ENCODE assay signal across 1 cellular context in genomic region chr19:49933643-49934042, GRCh38.
TF ChIP-seq lines count a peak whose summit lies in the region.

No MANE protein-coding gene starts in this region.

TF ChIP-seq in H1, 55 proteins besides CTCF, POLR2A, EP300 and RAD21:
- no peak for TF ChIP-seq SIRT6 (IDR thresholded peaks at IDR 0.05; ENCODE audit: low read length)
- TF ChIP-seq BACH1 (IDR thresholded peaks at IDR 0.05; ENCODE audit: low read length): no peak
- no peak for TF ChIP-seq POU5F1 (IDR thresholded peaks at IDR 0.05; ENCODE audit: low read depth, low read length)
- TF ChIP-seq MAX (IDR thresholded peaks at IDR 0.05): no peak
- TF ChIP-seq JUN (IDR thresholded peaks at IDR 0.05; ENCODE audit: low read depth, low read length): no peak
- no peak for TF ChIP-seq YY1 (IDR thresholded peaks at IDR 0.05; ENCODE audit: low read depth, low read length)
- TF ChIP-seq RBBP5 (IDR thresholded peaks at IDR 0.05; ENCODE audit: borderline replicate concordance, low read depth, low read length): no peak
- no peak for TF ChIP-seq TAF1 (IDR thresholded peaks at IDR 0.05; ENCODE audit: low read depth, low read length)
- TF ChIP-seq FOSL1 (IDR thresholded peaks at IDR 0.05; ENCODE audit: insufficient read depth, low read depth, low read length): no peak
- no peak for TF ChIP-seq KDM5A (IDR thresholded peaks at IDR 0.05; ENCODE audit: low read length)
- no peak for TF ChIP-seq ATF2 (IDR thresholded peaks at IDR 0.05; ENCODE audit: low read length)
- TF ChIP-seq EGR1 (IDR thresholded peaks at IDR 0.05; ENCODE audit: borderline replicate concordance, low read depth, low read length): no peak
- TF ChIP-seq PHF8 (conservative IDR thresholded peaks at IDR 0.05; ENCODE audit: low read depth, low read length): no peak
